Comparison of ENCODE assay signal across 8 cellular contexts in genomic region chr13:77918391-77919261, GRCh38. TPM values are rescaled to one million over a fixed set of nuclear protein-coding genes. Genes with fewer than 3 reads are reported as not detected.
DNase-seq lines count a peak whose midpoint lies in the region; ATAC-seq and TF ChIP-seq lines count a peak whose summit lies in the region.

EDNRB (minus strand) TSS chr13:77918831; CDS start chr13:77918573, 258 bp downstream.

- ATAC-seq in GM21515 (IDR thresholded peaks at IDR 0.05; ENCODE audit: unreplicated experiment) = no peak

- H3K9me3 ChIP-seq in testis (no peaks in the 10 kb centered on the region), HAP-1 (no peaks in the 10 kb centered on the region)

- H3K27me3 ChIP-seq in testis (no peaks in the 10 kb centered on the region), HAP-1 (ENCODE audit: low read depth) (no peaks in the 10 kb centered on the region)

- WGBS in testis, 2 donors = 0 to 1% methylated on average over 45 to 61 of the region's 61 CpGs

- H3K4me3 ChIP-seq in testis (peak within 1 kb of the TSS; percentile 61 to 71), HAP-1 (no peak within 1 kb of the TSS)

- H3K4me1 ChIP-seq in testis (peaks cover 12% of the 10 kb centered on the region), HAP-1 (no peaks in the 10 kb centered on the region)

- H3K27ac ChIP-seq in testis = peak within 1 kb of the TSS in 1 of 2 donors; percentile 70

- in situ Hi-C loops in HAP-1 (cut with MboI; ENCODE audit: low sequenced_read_pairs) = no loop called here

- TF ChIP-seq POLR2A in testis (IDR thresholded peaks at IDR 0.05) = no peak

- H3K36me3 ChIP-seq in testis (ENCODE audit: low read depth, missing control alignments) (no peaks in the 10 kb centered on the region), HAP-1 (replicated peaks) (no peaks in the 10 kb centered on the region)

- DNase-seq in NCI-H748 (lab: John Stamatoyannopoulos, UW; ENCODE audit: unreplicated experiment) (peak; percentile 38), NCI-H748 treated with DMSO at 0.1 percent for 48 hours (lab: John Stamatoyannopoulos, UW) (no peak), NCI-H460 (ENCODE audit: extremely low read depth, low read depth) (peak; percentile 5), epidermal melanocyte (ENCODE audit: insufficient read length, low spot score) (peak; percentile 76), lung microvascular endothelial cell (ENCODE audit: low read depth in 2 of 2) (peak; percentile 41 to 81), testis (peak; percentile 39), HAP-1 (ENCODE audit: low spot score in 2 of 2) (no peak)

- peak in 1 of 3 experiments; percentile 15 for TF ChIP-seq CTCF in testis (IDR thresholded peaks at IDR 0.05)

- intact Hi-C loops in testis (cut with DNase I; ENCODE audit: low total_unique reads) = no loop called here

RNA-seq across cellular contexts. Expression of gene EDNRB, which starts in this region (rescaled TPM):
- 0.52 and 0.67 TPM in 2 replicates for total RNA-seq in NCI-H460 (2014; rRNA removed; shearing (Covaris generic))
- 0.17 and 0.21 TPM in 2 replicates for polyA plus RNA-seq in NCI-H460 (2014; cell fraction: nucleus; rRNA removed)
- total RNA-seq in lung microvascular endothelial cell = 93.5 and 211 TPM in 2 replicates
- 1 to 10 TPM; 4.6 to 5.9 TPM for total RNA-seq in testis
- polyA plus RNA-seq in testis (ENCODE audit: insufficient read depth, low read depth, low replicate concordance) = 3.5 TPM

Comparison
In these comparisons a context has a peak if more than half of its experiments do, and no peak if none do; other contexts are left out.
1. RNA of gene EDNRB (total RNA-seq): 93.5 to 211 TPM in lung microvascular endothelial cell; 4.6 to 5.9 TPM in testis and 0.52 to 0.67 TPM in NCI-H460; every median in the first group is over 10 times any median in the second.
2. DNase-seq: peak in NCI-H748 (single experiment), epidermal melanocyte (single experiment), lung microvascular endothelial cell (2 of 2) and testis (single experiment); none in NCI-H748 treated with DMSO at 0.1 percent for 48 hours (single experiment) and HAP-1 (0 of 2).
3. Peak in DNase-seq in NCI-H460; RNA of the gene not detected or under 1 TPM.